In the genomic region with DNA sequence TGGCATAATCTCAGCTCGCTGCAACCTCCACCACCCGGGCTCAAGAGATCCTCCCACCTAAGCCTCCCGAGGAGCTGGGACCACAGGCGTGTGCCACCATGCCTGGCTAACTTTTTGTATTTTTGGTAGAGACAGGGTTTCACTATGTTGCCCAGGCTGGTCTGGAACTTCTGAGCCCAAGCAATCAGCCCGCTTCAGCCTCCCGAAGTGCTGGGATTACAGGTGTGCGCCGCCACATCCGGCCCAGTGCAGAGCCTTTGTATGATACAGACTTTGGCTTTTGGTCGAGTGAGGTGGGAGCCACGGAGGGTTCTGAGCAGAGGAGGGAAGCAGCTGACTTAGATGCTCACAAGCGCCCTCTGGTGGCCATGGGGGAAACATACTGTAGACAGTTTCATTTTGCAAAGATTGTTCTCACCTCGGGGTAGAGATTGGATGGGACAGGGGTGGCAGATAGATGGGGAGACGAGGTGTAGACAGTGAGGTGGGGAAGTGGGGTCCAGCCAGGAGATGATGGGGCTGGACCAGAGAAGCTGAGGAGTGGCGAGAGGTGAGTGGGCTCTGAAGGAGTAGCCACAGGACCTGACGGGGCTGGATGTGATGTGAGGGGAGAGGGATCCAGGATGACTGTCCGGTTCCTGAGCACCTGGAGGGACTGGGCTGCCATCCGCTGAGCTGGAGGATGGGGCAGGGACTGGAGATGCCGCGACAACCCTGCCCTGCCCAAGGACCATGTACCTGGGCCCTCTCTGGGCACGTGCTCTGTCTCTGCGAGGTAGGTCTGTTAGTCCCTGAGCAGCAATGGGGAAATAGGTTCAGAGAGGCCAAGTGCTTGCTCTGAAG, we compare ENCODE assay signal across 8 cellular contexts.
DNase-seq lines count a peak whose midpoint lies in the region; ATAC-seq and TF ChIP-seq lines count a peak whose summit lies in the region.
"Not testable (repeated sequence)": the region's sequence is repeated elsewhere in the genome, so short reads cannot be mapped to it uniquely, and the experiment has no call there.

No MANE protein-coding gene starts in this region.

- peak; percentile 77 for ATAC-seq in mucosa of descending colon

- peak; percentile 50 for DNase-seq in AG20443 (ENCODE audit: low spot score)
- DNase-seq in NCI-H748 treated with DMSO at 0.1 percent for 48 hours (lab: John Stamatoyannopoulos, UW): peak; percentile 50
- peak; percentile 62 for DNase-seq in WERI-Rb-1
- DNase-seq in activated naive CD4-positive, alpha-beta T cell treated with anti-CD3 and anti-CD28 coated beads, Interleukin-2, amount 50 U/mL, for 16 hours: peak; percentile 78
- DNase-seq in fibroblast of pulmonary artery (ENCODE audit: low read depth): peak; percentile 73
- DNase-seq in mucosa of descending colon: peak; percentile 18 to 75 (median 70)
- DNase-seq in stimulated activated CD4-positive, alpha-beta T cell treated with anti-CD3 and anti-CD28 coated beads, TNF-alpha, amount 100 ng/mL, for 24 hours (ENCODE audit: low read depth in 3 of 3): peak; percentile 62 to 74 (median 62)

- TF ChIP-seq CTCF in HEK293 (tag by site-specific recombination; IDR thresholded peaks at IDR 0.05) (peak; percentile 74), WERI-Rb-1 (IDR thresholded peaks at IDR 0.05; ENCODE audit: low read depth, low read length) (peak; percentile 66), fibroblast of pulmonary artery (IDR thresholded peaks at IDR 0.05; ENCODE audit: low read length, missing control alignments) (peak; percentile 60), mucosa of descending colon (IDR thresholded peaks at IDR 0.05) (peak; percentile 46)

- H3K9me3 ChIP-seq in HEK293 (ENCODE audit: control insufficient read depth, insufficient read depth, low read depth, low read length); WERI-Rb-1 (ENCODE audit: severe bottlenecking); mucosa of descending colon: not testable (repeated sequence)

- H3K36me3 ChIP-seq in HEK293 (ENCODE audit: control insufficient read depth in 2 of 2, insufficient read depth in 1 of 2, low read length in 2 of 2): peaks cover 0 to 15% of the 10 kb centered on the region in 2 experiments; a peak in 2 of 3 replicates
- not testable (repeated sequence) for H3K36me3 ChIP-seq in WERI-Rb-1; mucosa of descending colon (ENCODE audit: low read depth)

- H3K27me3 ChIP-seq in WERI-Rb-1 (ENCODE audit: insufficient read depth, low read depth, severe bottlenecking): not testable (repeated sequence)

- H3K4me1 ChIP-seq in HEK293 (ENCODE audit: control insufficient read depth, insufficient read depth, low read length); mucosa of descending colon (ENCODE audit: low read depth): not testable (repeated sequence)

- intact Hi-C loops in mucosa of descending colon (cut with DNase I, micrococcal nuclease): not testable (repeated sequence)

- H3K4me3 ChIP-seq in HEK293 (ENCODE audit: low read depth, low read length); WERI-Rb-1 (ENCODE audit: low read depth, low read length); fibroblast of pulmonary artery (replicated peaks; ENCODE audit: low read depth, low read length); mucosa of descending colon: not testable (repeated sequence)

- POLR2A ChIA-PET in HEK293 (lab: Yijun Ruan, JAX): interaction anchor here (0.9 kb wide), 1 partner anchor 9 kb away, joined by 4 read pairs; no protein-coding TSS in a partner anchor

- H3K27ac ChIP-seq in HEK293 (ENCODE audit: extremely low read depth, low read depth, low read length); WERI-Rb-1: not testable (repeated sequence)

- CTCF ChIA-PET in HEK293 (lab: Yijun Ruan, JAX): interaction anchor here (0.6 to 1.5 kb wide), 8 partner anchors 10 to 379 kb away, joined by 3 to 8 read pairs (median 3); a partner anchor contains a TSS

TF ChIP-seq in HEK293, 187 proteins besides CTCF, POLR2A, EP300 and RAD21:
- peak; percentile 99 for TF ChIP-seq ZNF16 (tag by site-specific recombination; IDR thresholded peaks at IDR 0.05; ENCODE audit: low read depth)
- TF ChIP-seq KLF8 (tag by site-specific recombination; IDR thresholded peaks at IDR 0.05): peak; percentile 43; the same call in 1 of the 2 replicates
- 0 out of 2 replicates have a peak, but pooled peaks have one; percentile 24 for TF ChIP-seq ZNF2 (tag by site-specific recombination; IDR thresholded peaks at IDR 0.05)
- TF ChIP-seq SETDB1 (IDR thresholded peaks at IDR 0.05; ENCODE audit: insufficient read length, low read length): peak; percentile 14
- peak; percentile 44; the same call in 1 of the 2 replicates for TF ChIP-seq ZBTB17 (tag by site-specific recombination; IDR thresholded peaks at IDR 0.05)
- TF ChIP-seq ZNF121 (tag by site-specific recombination; IDR thresholded peaks at IDR 0.05): peak; percentile 96
- peak; percentile 34 for TF ChIP-seq ZNF654 (tag by site-specific recombination; IDR thresholded peaks at IDR 0.05; ENCODE audit: low read depth)
- TF ChIP-seq, protein P1, sequence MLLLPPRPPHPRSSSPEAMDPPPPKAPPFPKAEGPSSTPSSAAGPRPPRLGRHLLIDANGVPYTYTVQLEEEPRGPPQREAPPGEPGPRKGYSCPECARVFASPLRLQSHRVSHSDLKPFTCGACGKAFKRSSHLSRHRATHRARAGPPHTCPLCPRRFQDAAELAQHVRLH (tag by site-specific recombination; IDR thresholded peaks at IDR 0.05): peak; percentile 33; the same call in 1 of the 2 replicates
- 0 out of 2 replicates have a peak, but pooled peaks have one; percentile 24 for TF ChIP-seq ZNF600 (tag by site-specific recombination; IDR thresholded peaks at IDR 0.05)
- TF ChIP-seq SP7 (tag by site-specific recombination; IDR thresholded peaks at IDR 0.05): peak; percentile 27; the same call in 1 of the 2 replicates
